In the genomic region with DNA sequence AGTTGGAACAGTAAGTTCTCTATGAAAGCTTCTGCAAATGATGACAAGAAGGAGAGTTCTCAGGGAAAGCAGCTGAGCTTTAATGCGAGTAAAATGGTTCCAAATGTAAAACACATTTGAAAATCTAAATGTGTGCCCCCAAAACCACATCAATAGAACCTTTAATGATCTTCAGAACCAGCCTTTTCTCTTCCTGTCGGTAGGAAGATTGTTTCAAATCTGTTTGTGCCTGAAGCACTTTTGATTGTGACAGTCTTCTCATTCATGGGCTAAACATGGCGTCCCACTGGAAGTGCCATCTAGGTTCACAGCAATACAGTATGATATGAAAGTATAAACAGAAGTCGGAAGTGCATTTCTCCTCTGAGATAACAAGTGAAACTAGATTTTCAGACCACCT, we compare ENCODE assay signal across 22 cellular contexts.
"Had no signal": no experiment of that assay in that cellular context is flagged by ENCODE, and none has a peak within 500 bp of the region (broad histone marks: within the 10 kb centered on the region; RNA-seq: fewer than 3 reads in every experiment).

No MANE protein-coding gene starts in this region.

- H3K27ac ChIP-seq: ascending aorta, coronary artery, heart right ventricle, spleen, transverse colon, uterus had no signal

- H3K4me1 ChIP-seq: ascending aorta, heart right ventricle, spleen, transverse colon, uterus had no signal

- H3K36me3 ChIP-seq: ascending aorta, heart right ventricle, spleen, transverse colon, uterus had no signal

- H3K4me3 ChIP-seq: ascending aorta, coronary artery, dorsolateral prefrontal cortex, heart right ventricle, spleen, transverse colon, uterus had no signal

- H3K27me3 ChIP-seq: ascending aorta, dorsolateral prefrontal cortex, heart right ventricle, spleen, transverse colon, uterus had no signal

- H3K9me3 ChIP-seq: ascending aorta, heart right ventricle, spleen, transverse colon, uterus had no signal

- DNase-seq: activated CD4-positive, alpha-beta memory T cell treated with anti-CD3 and anti-CD28 coated beads, Interleukin-2, amount 10 ng/mL, durations not matched to agents 7 days and 5 days; activated CD4-positive, alpha-beta T cell treated with anti-CD3 and anti-CD28 coated beads for 1 hour; activated CD4-positive, alpha-beta T cell treated with anti-CD3 and anti-CD28 coated beads, Interleukin-2, amount 10 ng/mL, durations not matched to agents 7 days and 5 days; activated CD8-positive, alpha-beta memory T cell treated with anti-CD3 and anti-CD28 coated beads, Interleukin-2, amount 50 U/mL, for 48 hours; activated gamma-delta T cell; activated naive CD4-positive, alpha-beta T cell treated with anti-CD3 and anti-CD28 coated beads, Interleukin-2, amount 10 ng/mL, durations not matched to agents 7 days and 5 days; activated naive CD8-positive, alpha-beta T cell treated with anti-CD3 and anti-CD28 coated beads, Interleukin-2, amount 10 ng/mL, durations not matched to agents 7 days and 5 days; activated T-cell treated with anti-CD3 and anti-CD28 coated beads, Interleukin-2, amount 50 U/mL, for 24 hours; effector memory CD8-positive, alpha-beta T cell; erythroblast; foreskin fibroblast; heart right ventricle; naive thymus-derived CD8-positive, alpha-beta T cell; posterior cingulate gyrus; right cardiac atrium; spleen; stimulated activated naive CD4-positive, alpha-beta T cell treated with Interleukin-2 at 50 U/mL for 16 hours; transverse colon; uterus had no signal
